ENCODE assay signal across 13 cellular contexts in genomic region chr13:43446126-43446525, GRCh38.
DNase-seq lines count a peak whose midpoint lies in the region; ATAC-seq and TF ChIP-seq lines count a peak whose summit lies in the region.
"Had no signal": no experiment of that assay in that cellular context is flagged by ENCODE, and none has a peak within 500 bp of the region (broad histone marks: within the 10 kb centered on the region; RNA-seq: fewer than 3 reads in every experiment).

No MANE protein-coding gene starts in this region.

- H3K4me1 ChIP-seq in smooth muscle cell (ENCODE audit: low read depth) = no peaks in the 10 kb centered on the region

- ATAC-seq in GM21529 (IDR thresholded peaks at IDR 0.05; ENCODE audit: unreplicated experiment) = no peak
- ATAC-seq: CD8-positive, alpha-beta T cell; GM12878; HepG2 had no signal

- no peaks in the 10 kb centered on the region for H3K36me3 ChIP-seq in smooth muscle cell (ENCODE audit: low read depth)
- H3K36me3 ChIP-seq: HAP-1 had no signal

- peak overlapping the region; percentile 91 for H3K27ac ChIP-seq in VCaP
- H3K27ac ChIP-seq in smooth muscle cell (ENCODE audit: low read depth) = peak overlapping the region; percentile 3

- TF ChIP-seq CTCF in VCaP (conservative IDR thresholded peaks at IDR 0.05) (no peak), fibroblast of pulmonary artery (IDR thresholded peaks at IDR 0.05; ENCODE audit: low read length, missing control alignments) (no peak), smooth muscle cell (IDR thresholded peaks at IDR 0.05; ENCODE audit: borderline replicate concordance, insufficient read depth, poor library complexity, severe bottlenecking) (no peak)

- H3K9ac ChIP-seq in smooth muscle cell (ENCODE audit: low read depth) = no peak overlapping the region

- WGBS in smooth muscle cell (ENCODE audit: low lambda C conversion rate) = 36% methylated on average over 1 of the region's 1 CpG

- peak overlapping the region; percentile 55 for H3K4me2 ChIP-seq in smooth muscle cell

- H3F3A ChIP-seq in smooth muscle cell (ENCODE audit: low read depth) = no peaks in the 10 kb centered on the region

- H3K9me3 ChIP-seq in smooth muscle cell (replicated peaks; ENCODE audit: low read depth) = no peaks in the 10 kb centered on the region
- H3K9me3 ChIP-seq: HAP-1 had no signal

- H3K27me3 ChIP-seq in smooth muscle cell (ENCODE audit: low read depth) = no peaks in the 10 kb centered on the region

- no peaks in the 10 kb centered on the region for H4K20me1 ChIP-seq in smooth muscle cell (ENCODE audit: low read depth)

- DNase-seq in AG20443 (ENCODE audit: low spot score) (peak; percentile 49), fibroblast of pulmonary artery (ENCODE audit: low read depth) (peak; percentile 9), smooth muscle cell (lab: John Stamatoyannopoulos, UW; ENCODE audit: unreplicated experiment) (no peak), HuH-7 (ENCODE audit: low spot score) (no peak), mesenteric fat pad (ENCODE audit: low spot score) (no peak)
- DNase-seq: ACHN; CD8-positive, alpha-beta T cell; COR-L47 had no signal

- no peaks in the 10 kb centered on the region for H3K79me2 ChIP-seq in smooth muscle cell (ENCODE audit: low read depth)

- H2AFZ ChIP-seq in smooth muscle cell (ENCODE audit: low read depth) = no peak overlapping the region

- no peak overlapping the region for H3K4me3 ChIP-seq in fibroblast of pulmonary artery (replicated peaks; ENCODE audit: low read depth, low read length)
- no peak overlapping the region for H3K4me3 ChIP-seq in smooth muscle cell
- H3K4me3 ChIP-seq: GM12878, HAP-1 had no signal

Comparison
In these comparisons a context has a peak if more than half of its experiments do, and no peak if none do; other contexts are left out.
1. DNase-seq: peak in AG20443 (single experiment) and fibroblast of pulmonary artery (single experiment); none in smooth muscle cell (single experiment), HuH-7 (single experiment) and mesenteric fat pad (single experiment).